Comparison of ENCODE assay signal across 17 cellular contexts in genomic region chr15:52857471-52857870, GRCh38.
"Had no signal": no experiment of that assay in that cellular context is flagged by ENCODE, and none has a peak within 500 bp of the region (broad histone marks: within the 10 kb centered on the region; RNA-seq: fewer than 3 reads in every experiment).

No MANE protein-coding gene starts in this region.

- DNase-seq: activated CD4-positive, alpha-beta T cell treated with anti-CD3 and anti-CD28 coated beads, Interleukin-2, amount 50 U/mL, for 48 hours; activated naive CD4-positive, alpha-beta T cell; activated naive CD8-positive, alpha-beta T cell treated with anti-CD3 and anti-CD28 coated beads for 36 hours; activated T-cell treated with anti-CD3 and anti-CD28 coated beads for 4 hours; amniotic stem cell; caudate nucleus; hypothalamus; naive thymus-derived CD4-positive, alpha-beta T cell; stimulated activated CD4-positive, alpha-beta T cell treated with anti-CD3 and anti-CD28 coated beads, Interleukin-4, amount 100 ng/mL, for 1 hour; stimulated activated naive CD8-positive, alpha-beta T cell treated with anti-CD3 and anti-CD28 coated beads, Interleukin-15, amount 100 ng/mL, for 72 hours; T-helper 2 cell; transverse colon; WERI-Rb-1 had no signal

- ATAC-seq: naive thymus-derived CD4-positive, alpha-beta T cell; sciatic nerve; stimulated activated naive CD8-positive, alpha-beta T cell treated with anti-CD3 and anti-CD28 coated beads, Interleukin-15, amount 100 ng/mL, for 72 hours had no signal

- H3K4me1 ChIP-seq: suprapubic skin, transverse colon had no signal

- H3K36me3 Mint-ChIP-seq: activated naive CD8-positive, alpha-beta T cell treated with anti-CD3 and anti-CD28 coated beads for 36 hours; memory B cell; naive thymus-derived CD4-positive, alpha-beta T cell had no signal

- H3K36me3 ChIP-seq: suprapubic skin, transverse colon, WERI-Rb-1 had no signal

- H3K4me3 ChIP-seq: smooth muscle cell, suprapubic skin, transverse colon had no signal

- H3K9me3 ChIP-seq: suprapubic skin, transverse colon had no signal

- H3K27ac ChIP-seq: suprapubic skin, transverse colon, WERI-Rb-1 had no signal

- H3K9me3 Mint-ChIP-seq: activated naive CD8-positive, alpha-beta T cell treated with anti-CD3 and anti-CD28 coated beads for 36 hours; memory B cell; naive thymus-derived CD4-positive, alpha-beta T cell; stimulated activated naive CD8-positive, alpha-beta T cell treated with anti-CD3 and anti-CD28 coated beads, Interleukin-15, amount 100 ng/mL, for 72 hours had no signal

- H3K4me3 Mint-ChIP-seq: activated naive CD8-positive, alpha-beta T cell treated with anti-CD3 and anti-CD28 coated beads for 36 hours; memory B cell; naive thymus-derived CD4-positive, alpha-beta T cell; stimulated activated naive CD8-positive, alpha-beta T cell treated with anti-CD3 and anti-CD28 coated beads, Interleukin-15, amount 100 ng/mL, for 72 hours had no signal

- H3K27ac Mint-ChIP-seq: activated naive CD8-positive, alpha-beta T cell treated with anti-CD3 and anti-CD28 coated beads for 36 hours; memory B cell; naive thymus-derived CD4-positive, alpha-beta T cell; stimulated activated naive CD8-positive, alpha-beta T cell treated with anti-CD3 and anti-CD28 coated beads, Interleukin-15, amount 100 ng/mL, for 72 hours had no signal

- H3K4me1 Mint-ChIP-seq: activated naive CD8-positive, alpha-beta T cell treated with anti-CD3 and anti-CD28 coated beads for 36 hours; memory B cell; naive thymus-derived CD4-positive, alpha-beta T cell; stimulated activated naive CD8-positive, alpha-beta T cell treated with anti-CD3 and anti-CD28 coated beads, Interleukin-15, amount 100 ng/mL, for 72 hours had no signal
